29 cellular contexts compared by ENCODE assay signal in the genomic region with DNA sequence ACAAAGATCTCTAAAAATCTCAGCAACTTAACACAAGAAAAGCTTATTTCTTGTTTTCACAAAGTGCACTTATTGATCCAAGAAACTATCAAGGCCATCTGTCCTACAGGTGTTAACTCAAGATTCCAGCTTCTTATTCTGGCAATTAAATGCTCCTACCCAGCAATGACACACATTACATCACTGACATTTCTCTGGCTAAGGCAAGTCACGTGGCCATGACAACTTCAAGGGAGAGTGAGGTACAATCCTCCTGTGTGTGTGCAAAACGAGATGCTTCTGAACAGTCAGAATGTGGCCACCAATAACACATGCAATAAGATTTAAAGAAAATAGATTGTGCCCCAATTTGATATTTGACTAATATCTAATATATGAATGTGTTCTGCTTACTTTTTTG.
"Had no signal": no experiment of that assay in that cellular context is flagged by ENCODE, and none has a peak within 500 bp of the region (broad histone marks: within the 10 kb centered on the region; RNA-seq: fewer than 3 reads in every experiment).

No MANE protein-coding gene starts in this region.

- H3K36me3 ChIP-seq: neutrophil, spleen, suprapubic skin, tibial artery, transverse colon, upper lobe of right lung, uterus had no signal

- H3K9me3 ChIP-seq: neutrophil, psoas muscle, suprapubic skin, testis, tibial artery, transverse colon, upper lobe of right lung, uterus had no signal

- H3K4me3 ChIP-seq: psoas muscle, skin epidermis, smooth muscle cell, spleen, suprapubic skin, testis, tibial artery, transverse colon, upper lobe of right lung, uterus had no signal

- H3K27me3 ChIP-seq: neutrophil, spleen, suprapubic skin, testis, tibial artery, transverse colon, upper lobe of right lung, uterus had no signal

- H3K4me1 ChIP-seq: parathyroid adenoma, psoas muscle, spleen, suprapubic skin, testis, tibial artery, transverse colon, upper lobe of right lung, uterus had no signal

- DNase-seq: naive thymus-derived CD8-positive, alpha-beta T cell; nephron progenitor cell; nucleus accumbens; posterior cingulate gyrus; psoas muscle; right cardiac atrium; spleen; stimulated activated CD4-positive, alpha-beta T cell treated with anti-CD3 and anti-CD28 coated beads, Interleukin-12 subunit alpha, Interleukin-12 subunit beta, amount 100 ng/mL, for 4 hours; stimulated activated CD4-positive, alpha-beta T cell treated with anti-CD3 and anti-CD28 coated beads, Interleukin-1b, Interleukin-23, amount 100 ng/mL, for 48 hours; stimulated activated CD4-positive, alpha-beta T cell treated with anti-CD3 and anti-CD28 coated beads, Interleukin-4, amount 100 ng/mL, for 1 hour; stimulated activated CD4-positive, alpha-beta T cell treated with anti-CD3 and anti-CD28 coated beads, Interleukin-4, amount 100 ng/mL, for 4 hours; stimulated activated CD8-positive, alpha-beta memory T cell treated with anti-CD3 and anti-CD28 coated beads, Interleukin-4, amount 100 ng/mL, for 48 hours; stimulated activated naive CD4-positive, alpha-beta T cell; stimulated activated naive CD8-positive, alpha-beta T cell treated with anti-CD3 and anti-CD28 coated beads, Interleukin-15, amount 100 ng/mL, for 72 hours; stimulated activated naive CD8-positive, alpha-beta T cell treated with anti-CD3 and anti-CD28 coated beads, Interleukin-15, Interleukin-2, amounts not matched to agents 100 U/mL and 50 U/mL, for 24 hours; substantia nigra; testis; tibial artery; transverse colon; upper lobe of right lung; uterus had no signal

- H3K27ac ChIP-seq: neutrophil, parathyroid adenoma, psoas muscle, skin epidermis, spleen, suprapubic skin, testis, tibial artery, transverse colon, upper lobe of right lung, uterus had no signal

- ATAC-seq: naive thymus-derived CD8-positive, alpha-beta T cell; natural killer cell treated with Interleukin-12 subunit alpha and Interleukin-12 subunit beta and Interleukin-15 and Interleukin-18, amount 100 ng/mL, for 72 hours; psoas muscle; right cardiac atrium; sciatic nerve; stimulated activated memory B cell treated with anti-CD40 and anti-IgM and Interleukin-4, amounts not matched to agents 10 μg/mL and 1 μg/mL and 100 μg/mL, for 72 hours; stimulated activated naive CD8-positive, alpha-beta T cell treated with anti-CD3 and anti-CD28 coated beads, Interleukin-15, amount 100 ng/mL, for 72 hours; stimulated activated naive CD8-positive, alpha-beta T cell treated with anti-CD3 and anti-CD28 coated beads, Interleukin-15, Interleukin-2, amounts not matched to agents 100 U/mL and 50 U/mL, for 24 hours; upper lobe of right lung had no signal
